In the genomic region with DNA sequence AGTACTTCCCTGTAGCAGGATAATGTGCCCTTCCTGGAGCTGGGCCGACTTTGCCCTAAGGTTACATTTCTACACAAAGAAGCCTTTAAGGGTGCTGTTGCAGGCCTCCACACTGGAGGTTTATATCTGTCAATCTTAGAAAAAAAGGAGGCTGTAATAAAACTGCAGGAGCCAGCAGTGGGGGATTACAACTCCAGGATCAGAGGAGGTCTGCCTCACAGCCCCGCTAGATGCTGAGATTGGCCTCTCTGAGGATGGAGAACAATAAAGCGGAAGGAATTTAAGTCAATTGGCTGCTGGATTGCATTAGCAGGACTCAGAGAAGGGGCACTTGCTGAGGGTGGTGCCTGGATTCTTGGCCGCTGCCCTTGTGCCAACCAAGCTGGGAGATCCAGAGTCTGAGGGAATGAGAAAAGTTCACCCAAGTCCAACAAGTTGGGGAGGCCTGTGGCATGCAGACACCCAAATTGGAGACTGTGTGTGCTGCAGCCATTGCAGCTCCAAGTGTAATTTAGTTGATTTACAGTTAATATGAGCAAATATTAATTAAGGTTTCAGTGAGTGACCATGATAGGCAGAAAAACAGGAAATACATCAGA, we compare ENCODE assay signal across 1 cellular context.
TF ChIP-seq lines count a peak whose summit lies in the region.

No MANE protein-coding gene starts in this region.

TF ChIP-seq in HepG2, 621 proteins besides CTCF, POLR2A, EP300 and RAD21:
- TF ChIP-seq IKZF1 (IDR thresholded peaks at IDR 0.05): no peak
- TF ChIP-seq ZKSCAN8 (CRISPR knock-in tag; IDR thresholded peaks at IDR 0.05; ENCODE audit: borderline replicate concordance): no peak
- no peak for TF ChIP-seq MAFG (CRISPR knock-in tag; IDR thresholded peaks at IDR 0.05)
- TF ChIP-seq ZNF333 (CRISPR knock-in tag; IDR thresholded peaks at IDR 0.05; ENCODE audit: borderline replicate concordance): no peak
- no peak for TF ChIP-seq NFE2 (CRISPR knock-in tag; IDR thresholded peaks at IDR 0.05)
- no peak for TF ChIP-seq DPF2 (CRISPR knock-in tag; IDR thresholded peaks at IDR 0.05; ENCODE audit: borderline replicate concordance, low read depth)
- TF ChIP-seq, protein P1, sequence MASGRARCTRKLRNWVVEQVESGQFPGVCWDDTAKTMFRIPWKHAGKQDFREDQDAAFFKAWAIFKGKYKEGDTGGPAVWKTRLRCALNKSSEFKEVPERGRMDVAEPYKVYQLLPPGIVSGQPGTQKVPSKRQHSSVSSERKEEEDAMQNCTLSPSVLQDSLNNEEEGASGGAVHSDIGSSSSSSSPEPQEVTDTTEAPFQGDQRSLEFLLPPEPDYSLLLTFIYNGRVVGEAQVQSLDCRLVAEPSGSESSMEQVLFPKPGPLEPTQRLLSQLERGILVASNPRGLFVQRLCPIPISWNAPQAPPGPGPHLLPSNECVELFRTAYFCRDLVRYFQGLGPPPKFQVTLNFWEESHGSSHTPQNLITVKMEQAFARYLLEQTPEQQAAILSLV (CRISPR knock-in tag; IDR thresholded peaks at IDR 0.05; ENCODE audit: borderline replicate concordance): no peak
- no peak for TF ChIP-seq IRX3 (CRISPR knock-in tag; IDR thresholded peaks at IDR 0.05; ENCODE audit: borderline replicate concordance, low read depth)
